ENCODE assay signal across 8 cellular contexts in the genomic region with DNA sequence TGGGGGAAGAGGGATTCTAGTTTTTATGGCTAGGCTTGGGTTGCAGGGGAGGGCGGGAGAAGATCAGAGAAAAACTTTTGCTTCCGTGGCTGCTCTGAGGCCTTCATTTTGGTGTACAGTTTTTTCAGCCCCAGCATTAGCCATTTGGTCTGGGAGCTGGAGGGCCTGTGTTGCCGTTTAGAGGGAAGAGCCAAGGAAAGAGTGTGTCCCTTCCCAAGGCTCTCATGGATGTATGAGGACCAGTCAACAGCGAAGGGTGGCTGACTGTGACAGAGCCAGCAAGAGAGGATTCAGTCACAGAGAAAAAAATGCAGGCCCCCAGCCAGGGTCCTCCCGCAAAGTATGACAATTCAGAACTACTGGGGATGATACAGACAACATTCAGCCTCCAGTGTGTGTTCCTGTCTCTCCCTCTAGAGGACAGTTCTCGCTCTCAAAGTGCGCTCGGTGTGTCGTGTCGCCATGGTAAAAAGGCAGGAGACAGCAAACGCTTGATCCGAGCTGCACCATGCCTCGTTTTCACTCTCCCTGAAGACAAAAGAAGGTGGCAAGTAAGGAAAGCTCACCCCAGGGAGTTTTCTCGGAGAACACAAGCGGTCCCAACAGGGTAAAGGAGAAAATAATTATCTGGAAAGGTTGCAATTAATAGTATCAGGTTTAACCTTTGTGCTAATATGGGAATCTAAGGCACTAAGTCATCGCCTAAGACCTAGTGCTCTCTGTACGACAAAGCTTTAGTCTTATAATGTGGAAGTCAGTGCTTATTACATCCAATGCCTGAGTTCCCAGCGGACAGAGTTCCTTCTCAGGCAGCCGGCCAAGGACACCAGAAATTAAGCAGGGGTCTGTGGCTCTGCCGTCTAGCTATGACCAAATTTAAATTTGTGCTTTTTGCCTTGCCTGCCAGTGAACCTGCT.
DNase-seq lines count a peak whose midpoint lies in the region; ATAC-seq lines count a peak whose summit lies in the region.

No MANE protein-coding gene starts in this region.

- CTCF ChIA-PET in activated naive CD4-positive, alpha-beta T cell treated with anti-CD3 and anti-CD28 coated beads for 36 hours (lab: Charles Lee), result interaction anchor here (0.5 to 0.7 kb wide), 2 partner anchors 8 to 12 kb away, joined by 3 to 4 read pairs; no protein-coding TSS in a partner anchor
- CTCF ChIA-PET in activated CD8-positive, alpha-beta memory T cell treated with anti-CD3 and anti-CD28 coated beads, Interleukin-2, amount 10 ng/mL, durations not matched to agents 7 days and 5 days (lab: Charles Lee), result no interaction called here
- CTCF ChIA-PET in naive thymus-derived CD4-positive, alpha-beta T cell (lab: Charles Lee), result interaction anchor here (0.6 kb wide), 2 partner anchors 18 to 427 kb away, joined by 3 to 4 read pairs; no protein-coding TSS in a partner anchor

- H3K36me3 Mint-ChIP-seq in activated naive CD4-positive, alpha-beta T cell treated with anti-CD3 and anti-CD28 coated beads for 36 hours (ENCODE audit: low read depth), result no peaks in the 10 kb centered on the region
- H3K36me3 Mint-ChIP-seq in activated CD8-positive, alpha-beta memory T cell treated with anti-CD3 and anti-CD28 coated beads, Interleukin-2, amount 10 ng/mL, durations not matched to agents 7 days and 5 days, result peaks cover under 1% of the 10 kb centered on the region
- peaks cover 0 to 3% (median 0%) of the 10 kb centered on the region in 5 donors for H3K36me3 Mint-ChIP-seq in naive thymus-derived CD4-positive, alpha-beta T cell

- in situ Hi-C loops in GM23248 (cut with MboI), result no loop called here

- H3K36me3 ChIP-seq in GM23248 (ENCODE audit: low read depth) (no peaks in the 10 kb centered on the region), adipocyte (ENCODE audit: control insufficient read depth, insufficient read depth, low read length, severe bottlenecking) (no peaks in the 10 kb centered on the region)
- H3K36me3 ChIP-seq in naive thymus-derived CD4-positive, alpha-beta T cell (ENCODE audit: control insufficient read depth in 2 of 3, insufficient read depth in 3 of 3, low read length in 3 of 3), result no peaks in the 10 kb centered on the region

- intact Hi-C loops in left ventricle myocardium superior (cut with micrococcal nuclease), result loop anchor here (10.0 kb wide), 1 partner anchor 84 kb away; no protein-coding TSS in a partner anchor
- intact Hi-C loops in posterior vena cava (cut with DNase I), result no loop called here
- intact Hi-C loops in activated naive CD4-positive, alpha-beta T cell treated with anti-CD3 and anti-CD28 coated beads for 36 hours (cut with micrococcal nuclease), result no loop called here
- intact Hi-C loops in naive thymus-derived CD4-positive, alpha-beta T cell (cut with micrococcal nuclease), result no loop called here

- H3K4me3 ChIP-seq in GM23248 (peak overlapping the region; percentile 44), adipocyte (ENCODE audit: low read length) (peak overlapping the region; percentile 31)
- H3K4me3 ChIP-seq in naive thymus-derived CD4-positive, alpha-beta T cell (ENCODE audit: low read length), result no peak overlapping the region

- H3K79me2 ChIP-seq in GM23248 (ENCODE audit: insufficient read depth), result no peaks in the 10 kb centered on the region

- no peaks in the 10 kb centered on the region for H3K9me3 ChIP-seq in GM23248 (ENCODE audit: low read depth)
- peaks cover 2% of the 10 kb centered on the region for H3K9me3 ChIP-seq in adipocyte (ENCODE audit: control insufficient read depth, low read length)
- H3K9me3 ChIP-seq in naive thymus-derived CD4-positive, alpha-beta T cell (ENCODE audit: control insufficient read depth in 2 of 3, low read length in 3 of 3), result no peaks in the 10 kb centered on the region

- H3K9ac ChIP-seq in GM23248 (peak overlapping the region; percentile 57), adipocyte (ENCODE audit: low read length) (peak overlapping the region; percentile 34)

- H3K4me1 ChIP-seq in GM23248 (ENCODE audit: insufficient read depth), result peaks cover 10% of the 10 kb centered on the region; the same call in 1 of the 2 replicates
- H3K4me1 ChIP-seq in adipocyte (ENCODE audit: control insufficient read depth, insufficient read depth, low read length), result peaks cover 32% of the 10 kb centered on the region
- H3K4me1 ChIP-seq in naive thymus-derived CD4-positive, alpha-beta T cell (ENCODE audit: control insufficient read depth in 2 of 2, insufficient read depth in 2 of 2, low read length in 2 of 2), result no peaks in the 10 kb centered on the region

- no peaks in the 10 kb centered on the region for H3F3A ChIP-seq in GM23248 (ENCODE audit: insufficient read depth)

- H4K20me1 ChIP-seq in GM23248 (ENCODE audit: insufficient read depth), result no peaks in the 10 kb centered on the region

- POLR2A ChIA-PET in naive thymus-derived CD4-positive, alpha-beta T cell (lab: Charles Lee), result no interaction called here

- H3K27me3 ChIP-seq in GM23248 (replicated peaks; ENCODE audit: insufficient read depth), result no peaks in the 10 kb centered on the region
- no peaks in the 10 kb centered on the region for H3K27me3 ChIP-seq in adipocyte (replicated peaks; ENCODE audit: control insufficient read depth, insufficient read depth, low read length)
- H3K27me3 ChIP-seq in naive thymus-derived CD4-positive, alpha-beta T cell (ENCODE audit: control insufficient read depth in 2 of 2, insufficient read depth in 2 of 2, low read length in 2 of 2), result no peaks in the 10 kb centered on the region

- WGBS in GM23248 (ENCODE audit: low coverage in 1 of 2, low lambda C conversion rate in 2 of 2, missing lambda C conversion rate in 2 of 2), 2 experiments, result 19% methylated on average over 20 of the region's 20 CpGs

- no peak overlapping the region for H3K4me3 Mint-ChIP-seq in activated naive CD4-positive, alpha-beta T cell treated with anti-CD3 and anti-CD28 coated beads for 36 hours
- no peak overlapping the region for H3K4me3 Mint-ChIP-seq in activated CD8-positive, alpha-beta memory T cell treated with anti-CD3 and anti-CD28 coated beads, Interleukin-2, amount 10 ng/mL, durations not matched to agents 7 days and 5 days
- H3K4me3 Mint-ChIP-seq in naive thymus-derived CD4-positive, alpha-beta T cell, result no peak overlapping the region

- no peaks in the 10 kb centered on the region for H3K27me3 Mint-ChIP-seq in activated naive CD4-positive, alpha-beta T cell treated with anti-CD3 and anti-CD28 coated beads for 36 hours (ENCODE audit: low read depth)
- H3K27me3 Mint-ChIP-seq in activated CD8-positive, alpha-beta memory T cell treated with anti-CD3 and anti-CD28 coated beads, Interleukin-2, amount 10 ng/mL, durations not matched to agents 7 days and 5 days, result peaks cover 8% of the 10 kb centered on the region
- peaks cover 0 to 2% (median 0%) of the 10 kb centered on the region in 5 donors for H3K27me3 Mint-ChIP-seq in naive thymus-derived CD4-positive, alpha-beta T cell

- peak overlapping the region; percentile 31 for H3K27ac ChIP-seq in GM23248
- no peak overlapping the region for H3K27ac ChIP-seq in naive thymus-derived CD4-positive, alpha-beta T cell (ENCODE audit: low read depth, low read length)

- H2AFZ ChIP-seq in GM23248, result peak overlapping the region; percentile 80

- no peak overlapping the region for H3K27ac Mint-ChIP-seq in activated naive CD4-positive, alpha-beta T cell treated with anti-CD3 and anti-CD28 coated beads for 36 hours
- no peak overlapping the region for H3K27ac Mint-ChIP-seq in activated CD8-positive, alpha-beta memory T cell treated with anti-CD3 and anti-CD28 coated beads, Interleukin-2, amount 10 ng/mL, durations not matched to agents 7 days and 5 days
- no peak overlapping the region for H3K27ac Mint-ChIP-seq in naive thymus-derived CD4-positive, alpha-beta T cell

- no peaks in the 10 kb centered on the region for H3K9me3 Mint-ChIP-seq in activated naive CD4-positive, alpha-beta T cell treated with anti-CD3 and anti-CD28 coated beads for 36 hours
- no peaks in the 10 kb centered on the region for H3K9me3 Mint-ChIP-seq in activated CD8-positive, alpha-beta memory T cell treated with anti-CD3 and anti-CD28 coated beads, Interleukin-2, amount 10 ng/mL, durations not matched to agents 7 days and 5 days (ENCODE audit: low read depth)
- H3K9me3 Mint-ChIP-seq in naive thymus-derived CD4-positive, alpha-beta T cell, result peaks cover 0 to 3% (median 0%) of the 10 kb centered on the region in 11 donors

- ATAC-seq in left ventricle myocardium superior (peak; percentile 98), GM21786 (IDR thresholded peaks at IDR 0.05; ENCODE audit: unreplicated experiment) (no peak)
- no peak for ATAC-seq in activated CD8-positive, alpha-beta memory T cell treated with anti-CD3 and anti-CD28 coated beads, Interleukin-2, amount 10 ng/mL, durations not matched to agents 7 days and 5 days
- ATAC-seq in naive thymus-derived CD4-positive, alpha-beta T cell, result no peak

- no peaks in the 10 kb centered on the region for H3K9me2 ChIP-seq in GM23248 (ENCODE audit: insufficient read depth)

- H3K4me2 ChIP-seq in GM23248 (ENCODE audit: unreplicated experiment), result peak overlapping the region; percentile 66

- H3K4me1 Mint-ChIP-seq in activated naive CD4-positive, alpha-beta T cell treated with anti-CD3 and anti-CD28 coated beads for 36 hours (ENCODE audit: low read depth), result peaks cover 2% of the 10 kb centered on the region
- H3K4me1 Mint-ChIP-seq in activated CD8-positive, alpha-beta memory T cell treated with anti-CD3 and anti-CD28 coated beads, Interleukin-2, amount 10 ng/mL, durations not matched to agents 7 days and 5 days, result no peaks in the 10 kb centered on the region
- peaks cover 0 to 3% (median 0%) of the 10 kb centered on the region in 7 donors for H3K4me1 Mint-ChIP-seq in naive thymus-derived CD4-positive, alpha-beta T cell

- DNase-seq in GM23248, result peak; percentile 86
- DNase-seq in adipocyte (ENCODE audit: low read depth), result no peak
- peak; percentile 57 for DNase-seq in left ventricle myocardium superior
- peak; percentile 84 for DNase-seq in posterior vena cava (ENCODE audit: low spot score)
- no peak for DNase-seq in activated naive CD4-positive, alpha-beta T cell treated with anti-CD3 and anti-CD28 coated beads for 36 hours
- DNase-seq in activated CD8-positive, alpha-beta memory T cell treated with anti-CD3 and anti-CD28 coated beads, Interleukin-2, amount 10 ng/mL, durations not matched to agents 7 days and 5 days, result no peak
- DNase-seq in naive thymus-derived CD4-positive, alpha-beta T cell, result no peak

Comparison
In these comparisons a context has a peak if more than half of its experiments do, and no peak if none do; other contexts are left out.
1. DNase-seq: peak in GM23248 (single experiment), left ventricle myocardium superior (single experiment) and posterior vena cava (single experiment); none in adipocyte (single experiment), activated naive CD4-positive, alpha-beta T cell treated with anti-CD3 and anti-CD28 coated beads for 36 hours (single experiment), activated CD8-positive, alpha-beta memory T cell treated with anti-CD3 and anti-CD28 coated beads, Interleukin-2, amount 10 ng/mL, durations not matched to agents 7 days and 5 days (single experiment) and naive thymus-derived CD4-positive, alpha-beta T cell (0 of 9).